In genomic region chr13:20901668-20902437, GRCh38 we compare ENCODE assay signal across 7 cellular contexts. TPM values are rescaled to one million over a fixed set of nuclear protein-coding genes. Genes with fewer than 3 reads are reported as not detected.
A peak's percentile ranks its signal among the peaks of the same experiment; 100 is the strongest.
DNase-seq lines count a peak whose midpoint lies in the region; ATAC-seq and TF ChIP-seq lines count a peak whose summit lies in the region.

No MANE protein-coding gene starts in this region.

- H3K4me1 ChIP-seq in GM23248 (ENCODE audit: insufficient read depth) = peaks cover 14% of the 10 kb centered on the region
- H3K4me1 ChIP-seq in KMS-11 (ENCODE audit: low read depth, poor library complexity, severe bottlenecking) = peaks cover 17% of the 10 kb centered on the region
- H3K4me1 ChIP-seq in duodenal mucosa (ENCODE audit: control insufficient read depth in 1 of 2, insufficient read depth in 2 of 2, low read length in 2 of 2) = peaks cover 11 to 12% of the 10 kb centered on the region in 2 donors

- H3K9ac ChIP-seq in GM23248 = peak overlapping the region; percentile 89
- peak overlapping the region; percentile 98 for H3K9ac ChIP-seq in KMS-11
- peak overlapping the region; percentile 85 to 88 for H3K9ac ChIP-seq in duodenal mucosa (ENCODE audit: low read depth in 1 of 2, low read length in 2 of 2)

- peaks cover 8% of the 10 kb centered on the region; the same call in 1 of the 2 replicates for H3F3A ChIP-seq in GM23248 (ENCODE audit: insufficient read depth)

- H3K4me2 ChIP-seq in GM23248 (ENCODE audit: unreplicated experiment) (peak overlapping the region; percentile 89), KMS-11 (peak overlapping the region; percentile 88)

- H3K9me3 ChIP-seq in GM23248 (ENCODE audit: low read depth) = no peaks in the 10 kb centered on the region
- no peaks in the 10 kb centered on the region for H3K9me3 ChIP-seq in duodenal mucosa (ENCODE audit: control insufficient read depth in 1 of 2, low read length in 2 of 2)

- TF ChIP-seq CTCF in GM12875 (IDR thresholded peaks at IDR 0.05; ENCODE audit: borderline replicate concordance, insufficient read depth, low read depth, low read length) (no peak), KMS-11 (conservative IDR thresholded peaks at IDR 0.05; ENCODE audit: low read depth, low read length) (no peak)

- peaks cover 10% of the 10 kb centered on the region for H3K36me3 Mint-ChIP-seq in T-helper 1 cell treated with Interleukin-12 subunit alpha and Interleukin-12 subunit beta and Interleukin-4 antibody, amounts not matched to agents 30 μg/mL and 1 μg/mL, for 36 hours (ENCODE audit: low read depth)
- no peaks in the 10 kb centered on the region for H3K36me3 Mint-ChIP-seq in memory B cell

- in situ Hi-C loops in GM23248 (cut with MboI) = no loop called here

- H4K20me1 ChIP-seq in GM23248 (ENCODE audit: insufficient read depth) (no peaks in the 10 kb centered on the region), KMS-11 (ENCODE audit: insufficient read depth) (no peaks in the 10 kb centered on the region; the same call in 1 of the 2 replicates)

- WGBS in GM23248 (ENCODE audit: low coverage in 1 of 2, low lambda C conversion rate in 2 of 2, missing lambda C conversion rate in 2 of 2), 2 experiments = 4 to 5% methylated on average over 21 of the region's 21 CpGs

- H3K27ac ChIP-seq in GM23248 (peak overlapping the region; percentile 80), KMS-11 (peak overlapping the region; percentile 95), duodenal mucosa (ENCODE audit: low read depth, low read length) (peak overlapping the region; percentile 85)

- DNase-seq in GM23248 (peak; percentile 75), memory B cell (ENCODE audit: low spot score in 2 of 2) (peak in 1 of 2 donors; percentile 33)
- DNase-seq in stimulated activated naive CD8-positive, alpha-beta T cell treated with anti-CD3 and anti-CD28 coated beads, Interleukin-15, amount 100 ng/mL, for 72 hours = peak in 1 of 2 donors; percentile 36

- peak; percentile 47 for ATAC-seq in memory B cell (ENCODE audit: low read depth)
- peak; percentile 57 for ATAC-seq in stimulated activated naive CD8-positive, alpha-beta T cell treated with anti-CD3 and anti-CD28 coated beads, Interleukin-15, amount 100 ng/mL, for 72 hours

- H3K27ac Mint-ChIP-seq in T-helper 1 cell treated with Interleukin-12 subunit alpha and Interleukin-12 subunit beta and Interleukin-4 antibody, amounts not matched to agents 30 μg/mL and 1 μg/mL, for 36 hours = peak overlapping the region; percentile 91
- H3K27ac Mint-ChIP-seq in memory B cell = peak overlapping the region; percentile 96
- H3K27ac Mint-ChIP-seq in stimulated activated naive CD8-positive, alpha-beta T cell treated with anti-CD3 and anti-CD28 coated beads, Interleukin-15, amount 100 ng/mL, for 72 hours = peak overlapping the region; percentile 98 to 99

- H3K4me3 ChIP-seq in GM12875 (ENCODE audit: low read depth, low read length) = peak overlapping the region; percentile 98
- H3K4me3 ChIP-seq in GM23248 = peak overlapping the region; percentile 90
- H3K4me3 ChIP-seq in KMS-11 (IDR thresholded peaks at IDR 0.05; ENCODE audit: insufficient read depth, low read depth, low read length) = no peak overlapping the region
- H3K4me3 ChIP-seq in duodenal mucosa (ENCODE audit: low read depth in 1 of 2, low read length in 2 of 2) = peak overlapping the region; percentile 96 to 98

- no peaks in the 10 kb centered on the region for H3K9me3 Mint-ChIP-seq in T-helper 1 cell treated with Interleukin-12 subunit alpha and Interleukin-12 subunit beta and Interleukin-4 antibody, amounts not matched to agents 30 μg/mL and 1 μg/mL, for 36 hours
- H3K9me3 Mint-ChIP-seq in memory B cell = no peaks in the 10 kb centered on the region
- no peaks in the 10 kb centered on the region for H3K9me3 Mint-ChIP-seq in stimulated activated naive CD8-positive, alpha-beta T cell treated with anti-CD3 and anti-CD28 coated beads, Interleukin-15, amount 100 ng/mL, for 72 hours

- H3K79me2 ChIP-seq in GM23248 (ENCODE audit: insufficient read depth) = peaks cover 55% of the 10 kb centered on the region
- H3K79me2 ChIP-seq in KMS-11 (ENCODE audit: insufficient read depth, low read depth) = peaks cover 56% of the 10 kb centered on the region

- H3K36me3 ChIP-seq in GM23248 (ENCODE audit: low read depth) (no peaks in the 10 kb centered on the region; the same call in none of the 2 replicates), KMS-11 (ENCODE audit: insufficient read depth) (no peaks in the 10 kb centered on the region), duodenal mucosa (ENCODE audit: control insufficient read depth in 1 of 2, insufficient read depth in 2 of 2, low read length in 2 of 2) (peaks cover 0 to 5% of the 10 kb centered on the region in 2 donors)

- no peaks in the 10 kb centered on the region for H3K9me2 ChIP-seq in GM23248 (ENCODE audit: insufficient read depth)

- H3K27me3 ChIP-seq in GM23248 (replicated peaks; ENCODE audit: insufficient read depth) (no peaks in the 10 kb centered on the region), KMS-11 (ENCODE audit: insufficient read depth, low read depth) (no peaks in the 10 kb centered on the region), duodenal mucosa (ENCODE audit: control insufficient read depth in 1 of 2, insufficient read depth in 2 of 2, low read length in 2 of 2) (no peaks in the 10 kb centered on the region)

- no peaks in the 10 kb centered on the region for H3K27me3 Mint-ChIP-seq in T-helper 1 cell treated with Interleukin-12 subunit alpha and Interleukin-12 subunit beta and Interleukin-4 antibody, amounts not matched to agents 30 μg/mL and 1 μg/mL, for 36 hours (ENCODE audit: low read depth)
- no peaks in the 10 kb centered on the region for H3K27me3 Mint-ChIP-seq in memory B cell
- H3K27me3 Mint-ChIP-seq in stimulated activated naive CD8-positive, alpha-beta T cell treated with anti-CD3 and anti-CD28 coated beads, Interleukin-15, amount 100 ng/mL, for 72 hours = no peaks in the 10 kb centered on the region

- H3K4me3 Mint-ChIP-seq in T-helper 1 cell treated with Interleukin-12 subunit alpha and Interleukin-12 subunit beta and Interleukin-4 antibody, amounts not matched to agents 30 μg/mL and 1 μg/mL, for 36 hours = peak overlapping the region; percentile 84
- peak overlapping the region; percentile 94 for H3K4me3 Mint-ChIP-seq in memory B cell
- H3K4me3 Mint-ChIP-seq in stimulated activated naive CD8-positive, alpha-beta T cell treated with anti-CD3 and anti-CD28 coated beads, Interleukin-15, amount 100 ng/mL, for 72 hours = peak overlapping the region; percentile 92 to 95

- peaks cover 17% of the 10 kb centered on the region for H3K4me1 Mint-ChIP-seq in T-helper 1 cell treated with Interleukin-12 subunit alpha and Interleukin-12 subunit beta and Interleukin-4 antibody, amounts not matched to agents 30 μg/mL and 1 μg/mL, for 36 hours (ENCODE audit: low read depth)
- H3K4me1 Mint-ChIP-seq in memory B cell = peaks cover 20% of the 10 kb centered on the region
- peaks cover 42% of the 10 kb centered on the region for H3K4me1 Mint-ChIP-seq in stimulated activated naive CD8-positive, alpha-beta T cell treated with anti-CD3 and anti-CD28 coated beads, Interleukin-15, amount 100 ng/mL, for 72 hours

- H2AFZ ChIP-seq in GM23248 (peak overlapping the region; percentile 79), KMS-11 (ENCODE audit: low read depth) (peak overlapping the region; percentile 54)

RNA-seq across cellular contexts. Expression of gene XPO4, which starts 0.7 kb away (rescaled TPM):
- total RNA-seq in GM23248 (2014; rRNA removed; shearing (Covaris generic)) = 13.8 and 15.0 TPM in 2 replicates
- polyA plus RNA-seq in GM23248 (2016; fragmentation: Nextera tagmentation; extraction: Ambion mirVana) = 4.3 and 4.9 TPM in 2 replicates
